In the genomic region with DNA sequence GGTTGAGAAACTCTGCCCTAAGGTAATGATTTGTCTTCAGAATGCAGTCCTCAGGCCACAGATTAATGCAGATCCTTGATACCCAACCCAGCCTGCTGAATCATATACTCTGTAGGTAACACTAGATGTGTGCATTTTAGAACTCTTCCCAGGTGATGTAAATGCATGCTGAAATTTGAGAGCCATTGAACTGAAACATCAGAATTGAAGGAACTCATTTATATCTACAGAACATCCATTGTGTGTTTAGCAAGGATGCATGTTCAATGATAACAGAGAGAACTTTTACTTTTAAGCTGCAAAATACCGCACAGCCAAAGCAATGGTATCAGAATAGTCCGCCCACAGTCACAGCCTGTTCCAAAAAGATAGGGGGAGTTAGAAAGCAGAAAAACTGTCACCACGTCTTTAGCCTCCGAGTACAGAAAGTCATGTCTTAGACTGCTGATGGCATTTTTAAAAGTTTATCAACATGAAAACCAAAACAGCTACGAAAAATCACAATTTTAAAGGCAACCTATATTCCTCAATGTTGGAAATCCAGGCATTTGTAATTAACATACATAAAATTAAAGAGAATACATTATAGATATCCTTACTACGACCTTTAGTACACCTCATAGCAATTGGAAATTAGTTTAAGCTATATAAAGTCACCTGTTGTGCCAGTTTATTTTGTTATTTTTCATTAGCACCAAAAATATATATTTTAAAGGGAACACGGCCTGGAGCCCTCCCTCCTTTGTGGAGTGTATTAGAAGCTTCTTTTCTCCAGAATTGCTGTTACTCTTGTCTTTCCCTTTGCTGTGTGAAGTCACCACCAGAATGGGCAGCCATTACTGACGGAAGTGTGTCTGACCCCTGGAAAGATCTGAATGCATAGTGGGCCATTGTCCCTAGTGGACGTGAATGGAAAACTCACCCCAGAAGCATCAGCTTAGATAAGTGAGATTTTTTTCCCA, we compare ENCODE assay signal across 1 cellular context.
TF ChIP-seq lines count a peak whose summit lies in the region.

No MANE protein-coding gene starts in this region.

TF ChIP-seq in K562, 482 proteins besides CTCF, POLR2A, EP300 and RAD21 (continued from another document and continues in another):
- TF ChIP-seq, protein P1, sequence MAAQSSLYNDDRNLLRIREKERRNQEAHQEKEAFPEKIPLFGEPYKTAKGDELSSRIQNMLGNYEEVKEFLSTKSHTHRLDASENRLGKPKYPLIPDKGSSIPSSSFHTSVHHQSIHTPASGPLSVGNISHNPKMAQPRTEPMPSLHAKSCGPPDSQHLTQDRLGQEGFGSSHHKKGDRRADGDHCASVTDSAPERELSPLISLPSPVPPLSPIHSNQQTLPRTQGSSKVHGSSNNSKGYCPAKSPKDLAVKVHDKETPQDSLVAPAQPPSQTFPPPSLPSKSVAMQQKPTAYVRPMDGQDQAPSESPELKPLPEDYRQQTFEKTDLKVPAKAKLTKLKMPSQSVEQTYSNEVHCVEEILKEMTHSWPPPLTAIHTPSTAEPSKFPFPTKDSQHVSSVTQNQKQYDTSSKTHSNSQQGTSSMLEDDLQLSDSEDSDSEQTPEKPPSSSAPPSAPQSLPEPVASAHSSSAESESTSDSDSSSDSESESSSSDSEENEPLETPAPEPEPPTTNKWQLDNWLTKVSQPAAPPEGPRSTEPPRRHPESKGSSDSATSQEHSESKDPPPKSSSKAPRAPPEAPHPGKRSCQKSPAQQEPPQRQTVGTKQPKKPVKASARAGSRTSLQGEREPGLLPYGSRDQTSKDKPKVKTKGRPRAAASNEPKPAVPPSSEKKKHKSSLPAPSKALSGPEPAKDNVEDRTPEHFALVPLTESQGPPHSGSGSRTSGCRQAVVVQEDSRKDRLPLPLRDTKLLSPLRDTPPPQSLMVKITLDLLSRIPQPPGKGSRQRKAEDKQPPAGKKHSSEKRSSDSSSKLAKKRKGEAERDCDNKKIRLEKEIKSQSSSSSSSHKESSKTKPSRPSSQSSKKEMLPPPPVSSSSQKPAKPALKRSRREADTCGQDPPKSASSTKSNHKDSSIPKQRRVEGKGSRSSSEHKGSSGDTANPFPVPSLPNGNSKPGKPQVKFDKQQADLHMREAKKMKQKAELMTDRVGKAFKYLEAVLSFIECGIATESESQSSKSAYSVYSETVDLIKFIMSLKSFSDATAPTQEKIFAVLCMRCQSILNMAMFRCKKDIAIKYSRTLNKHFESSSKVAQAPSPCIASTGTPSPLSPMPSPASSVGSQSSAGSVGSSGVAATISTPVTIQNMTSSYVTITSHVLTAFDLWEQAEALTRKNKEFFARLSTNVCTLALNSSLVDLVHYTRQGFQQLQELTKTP (IDR thresholded peaks at IDR 0.05; ENCODE audit: low read depth in 1 of 2, partially characterized antibody in 2 of 2) = peak; percentile 20 to 85
- TF ChIP-seq, protein P2, sequence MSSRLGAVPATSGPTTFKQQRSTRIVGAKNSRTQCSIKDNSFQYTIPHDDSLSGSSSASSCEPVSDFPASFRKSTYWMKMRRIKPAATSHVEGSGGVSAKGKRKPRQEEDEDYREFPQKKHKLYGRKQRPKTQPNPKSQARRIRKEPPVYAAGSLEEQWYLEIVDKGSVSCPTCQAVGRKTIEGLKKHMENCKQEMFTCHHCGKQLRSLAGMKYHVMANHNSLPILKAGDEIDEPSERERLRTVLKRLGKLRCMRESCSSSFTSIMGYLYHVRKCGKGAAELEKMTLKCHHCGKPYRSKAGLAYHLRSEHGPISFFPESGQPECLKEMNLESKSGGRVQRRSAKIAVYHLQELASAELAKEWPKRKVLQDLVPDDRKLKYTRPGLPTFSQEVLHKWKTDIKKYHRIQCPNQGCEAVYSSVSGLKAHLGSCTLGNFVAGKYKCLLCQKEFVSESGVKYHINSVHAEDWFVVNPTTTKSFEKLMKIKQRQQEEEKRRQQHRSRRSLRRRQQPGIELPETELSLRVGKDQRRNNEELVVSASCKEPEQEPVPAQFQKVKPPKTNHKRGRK (tag; IDR thresholded peaks at IDR 0.05) = no peak
- no peak for TF ChIP-seq SIRT6 (IDR thresholded peaks at IDR 0.05; ENCODE audit: low read depth, low read length)
- TF ChIP-seq, protein P3, sequence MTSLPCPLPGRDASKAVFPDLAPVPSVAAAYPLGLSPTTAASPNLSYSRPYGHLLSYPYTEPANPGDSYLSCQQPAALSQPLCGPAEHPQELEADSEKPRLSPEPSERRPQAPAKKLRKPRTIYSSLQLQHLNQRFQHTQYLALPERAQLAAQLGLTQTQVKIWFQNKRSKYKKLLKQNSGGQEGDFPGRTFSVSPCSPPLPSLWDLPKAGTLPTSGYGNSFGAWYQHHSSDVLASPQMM (CRISPR knock-in tag; IDR thresholded peaks at IDR 0.05) = no peak
- TF ChIP-seq NFATC3 (IDR thresholded peaks at IDR 0.05) = peak; percentile 89
- TF ChIP-seq HMGN3 (IDR thresholded peaks at IDR 0.05; ENCODE audit: borderline replicate concordance, extremely low read depth, insufficient read length, low read depth, low read length) = no peak
- TF ChIP-seq, protein P4, sequence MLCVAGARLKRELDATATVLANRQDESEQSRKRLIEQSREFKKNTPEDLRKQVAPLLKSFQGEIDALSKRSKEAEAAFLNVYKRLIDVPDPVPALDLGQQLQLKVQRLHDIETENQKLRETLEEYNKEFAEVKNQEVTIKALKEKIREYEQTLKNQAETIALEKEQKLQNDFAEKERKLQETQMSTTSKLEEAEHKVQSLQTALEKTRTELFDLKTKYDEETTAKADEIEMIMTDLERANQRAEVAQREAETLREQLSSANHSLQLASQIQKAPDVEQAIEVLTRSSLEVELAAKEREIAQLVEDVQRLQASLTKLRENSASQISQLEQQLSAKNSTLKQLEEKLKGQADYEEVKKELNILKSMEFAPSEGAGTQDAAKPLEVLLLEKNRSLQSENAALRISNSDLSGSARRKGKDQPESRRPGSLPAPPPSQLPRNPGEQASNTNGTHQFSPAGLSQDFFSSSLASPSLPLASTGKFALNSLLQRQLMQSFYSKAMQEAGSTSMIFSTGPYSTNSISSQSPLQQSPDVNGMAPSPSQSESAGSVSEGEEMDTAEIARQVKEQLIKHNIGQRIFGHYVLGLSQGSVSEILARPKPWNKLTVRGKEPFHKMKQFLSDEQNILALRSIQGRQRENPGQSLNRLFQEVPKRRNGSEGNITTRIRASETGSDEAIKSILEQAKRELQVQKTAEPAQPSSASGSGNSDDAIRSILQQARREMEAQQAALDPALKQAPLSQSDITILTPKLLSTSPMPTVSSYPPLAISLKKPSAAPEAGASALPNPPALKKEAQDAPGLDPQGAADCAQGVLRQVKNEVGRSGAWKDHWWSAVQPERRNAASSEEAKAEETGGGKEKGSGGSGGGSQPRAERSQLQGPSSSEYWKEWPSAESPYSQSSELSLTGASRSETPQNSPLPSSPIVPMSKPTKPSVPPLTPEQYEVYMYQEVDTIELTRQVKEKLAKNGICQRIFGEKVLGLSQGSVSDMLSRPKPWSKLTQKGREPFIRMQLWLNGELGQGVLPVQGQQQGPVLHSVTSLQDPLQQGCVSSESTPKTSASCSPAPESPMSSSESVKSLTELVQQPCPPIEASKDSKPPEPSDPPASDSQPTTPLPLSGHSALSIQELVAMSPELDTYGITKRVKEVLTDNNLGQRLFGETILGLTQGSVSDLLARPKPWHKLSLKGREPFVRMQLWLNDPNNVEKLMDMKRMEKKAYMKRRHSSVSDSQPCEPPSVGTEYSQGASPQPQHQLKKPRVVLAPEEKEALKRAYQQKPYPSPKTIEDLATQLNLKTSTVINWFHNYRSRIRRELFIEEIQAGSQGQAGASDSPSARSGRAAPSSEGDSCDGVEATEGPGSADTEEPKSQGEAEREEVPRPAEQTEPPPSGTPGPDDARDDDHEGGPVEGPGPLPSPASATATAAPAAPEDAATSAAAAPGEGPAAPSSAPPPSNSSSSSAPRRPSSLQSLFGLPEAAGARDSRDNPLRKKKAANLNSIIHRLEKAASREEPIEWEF (CRISPR knock-in tag; IDR thresholded peaks at IDR 0.05) = no peak
- TF ChIP-seq HLTF (IDR thresholded peaks at IDR 0.05) = peak; percentile 87; the same call in 1 of the 2 replicates
- peak; percentile 68 for TF ChIP-seq TRIM28 (IDR thresholded peaks at IDR 0.05)
- TF ChIP-seq KHSRP (IDR thresholded peaks at IDR 0.05) = peak; percentile 79; the same call in 1 of the 2 replicates
- TF ChIP-seq COPS2 (conservative IDR thresholded peaks at IDR 0.05) = no peak
- TF ChIP-seq, protein P5, sequence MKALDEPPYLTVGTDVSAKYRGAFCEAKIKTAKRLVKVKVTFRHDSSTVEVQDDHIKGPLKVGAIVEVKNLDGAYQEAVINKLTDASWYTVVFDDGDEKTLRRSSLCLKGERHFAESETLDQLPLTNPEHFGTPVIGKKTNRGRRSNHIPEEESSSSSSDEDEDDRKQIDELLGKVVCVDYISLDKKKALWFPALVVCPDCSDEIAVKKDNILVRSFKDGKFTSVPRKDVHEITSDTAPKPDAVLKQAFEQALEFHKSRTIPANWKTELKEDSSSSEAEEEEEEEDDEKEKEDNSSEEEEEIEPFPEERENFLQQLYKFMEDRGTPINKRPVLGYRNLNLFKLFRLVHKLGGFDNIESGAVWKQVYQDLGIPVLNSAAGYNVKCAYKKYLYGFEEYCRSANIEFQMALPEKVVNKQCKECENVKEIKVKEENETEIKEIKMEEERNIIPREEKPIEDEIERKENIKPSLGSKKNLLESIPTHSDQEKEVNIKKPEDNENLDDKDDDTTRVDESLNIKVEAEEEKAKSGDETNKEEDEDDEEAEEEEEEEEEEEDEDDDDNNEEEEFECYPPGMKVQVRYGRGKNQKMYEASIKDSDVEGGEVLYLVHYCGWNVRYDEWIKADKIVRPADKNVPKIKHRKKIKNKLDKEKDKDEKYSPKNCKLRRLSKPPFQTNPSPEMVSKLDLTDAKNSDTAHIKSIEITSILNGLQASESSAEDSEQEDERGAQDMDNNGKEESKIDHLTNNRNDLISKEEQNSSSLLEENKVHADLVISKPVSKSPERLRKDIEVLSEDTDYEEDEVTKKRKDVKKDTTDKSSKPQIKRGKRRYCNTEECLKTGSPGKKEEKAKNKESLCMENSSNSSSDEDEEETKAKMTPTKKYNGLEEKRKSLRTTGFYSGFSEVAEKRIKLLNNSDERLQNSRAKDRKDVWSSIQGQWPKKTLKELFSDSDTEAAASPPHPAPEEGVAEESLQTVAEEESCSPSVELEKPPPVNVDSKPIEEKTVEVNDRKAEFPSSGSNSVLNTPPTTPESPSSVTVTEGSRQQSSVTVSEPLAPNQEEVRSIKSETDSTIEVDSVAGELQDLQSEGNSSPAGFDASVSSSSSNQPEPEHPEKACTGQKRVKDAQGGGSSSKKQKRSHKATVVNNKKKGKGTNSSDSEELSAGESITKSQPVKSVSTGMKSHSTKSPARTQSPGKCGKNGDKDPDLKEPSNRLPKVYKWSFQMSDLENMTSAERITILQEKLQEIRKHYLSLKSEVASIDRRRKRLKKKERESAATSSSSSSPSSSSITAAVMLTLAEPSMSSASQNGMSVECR (CRISPR knock-in tag; IDR thresholded peaks at IDR 0.05) = no peak
- peak; percentile 82; the same call in 1 of the 2 replicates for TF ChIP-seq BRD4 (IDR thresholded peaks at IDR 0.05)
- no peak for TF ChIP-seq HIVEP1 (CRISPR knock-in tag; IDR thresholded peaks at IDR 0.05)
- TF ChIP-seq ZBTB17 (CRISPR knock-in tag; IDR thresholded peaks at IDR 0.05) = no peak
- peak; percentile 28; the same call in 1 of the 2 replicates for TF ChIP-seq DMBX1 (CRISPR knock-in tag; IDR thresholded peaks at IDR 0.05; ENCODE audit: borderline replicate concordance)
- TF ChIP-seq, protein P6, sequence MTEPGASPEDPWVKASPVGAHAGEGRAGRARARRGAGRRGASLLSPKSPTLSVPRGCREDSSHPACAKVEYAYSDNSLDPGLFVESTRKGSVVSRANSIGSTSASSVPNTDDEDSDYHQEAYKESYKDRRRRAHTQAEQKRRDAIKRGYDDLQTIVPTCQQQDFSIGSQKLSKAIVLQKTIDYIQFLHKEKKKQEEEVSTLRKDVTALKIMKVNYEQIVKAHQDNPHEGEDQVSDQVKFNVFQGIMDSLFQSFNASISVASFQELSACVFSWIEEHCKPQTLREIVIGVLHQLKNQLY (CRISPR knock-in tag; conservative IDR thresholded peaks at IDR 0.05) = no peak
- no peak for TF ChIP-seq NFYB (IDR thresholded peaks at IDR 0.05; ENCODE audit: extremely low read depth, insufficient read length)
- TF ChIP-seq, protein P7, sequence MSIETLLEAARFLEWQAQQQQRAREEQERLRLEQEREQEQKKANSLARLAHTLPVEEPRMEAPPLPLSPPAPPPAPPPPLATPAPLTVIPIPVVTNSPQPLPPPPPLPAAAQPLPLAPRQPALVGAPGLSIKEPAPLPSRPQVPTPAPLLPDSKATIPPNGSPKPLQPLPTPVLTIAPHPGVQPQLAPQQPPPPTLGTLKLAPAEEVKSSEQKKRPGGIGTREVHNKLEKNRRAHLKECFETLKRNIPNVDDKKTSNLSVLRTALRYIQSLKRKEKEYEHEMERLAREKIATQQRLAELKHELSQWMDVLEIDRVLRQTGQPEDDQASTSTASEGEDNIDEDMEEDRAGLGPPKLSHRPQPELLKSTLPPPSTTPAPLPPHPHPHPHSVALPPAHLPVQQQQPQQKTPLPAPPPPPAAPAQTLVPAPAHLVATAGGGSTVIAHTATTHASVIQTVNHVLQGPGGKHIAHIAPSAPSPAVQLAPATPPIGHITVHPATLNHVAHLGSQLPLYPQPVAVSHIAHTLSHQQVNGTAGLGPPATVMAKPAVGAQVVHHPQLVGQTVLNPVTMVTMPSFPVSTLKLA (conservative IDR thresholded peaks at IDR 0.05) = peak; percentile 59 to 79; a peak in 3 of 4 replicates
- TF ChIP-seq, protein P8, sequence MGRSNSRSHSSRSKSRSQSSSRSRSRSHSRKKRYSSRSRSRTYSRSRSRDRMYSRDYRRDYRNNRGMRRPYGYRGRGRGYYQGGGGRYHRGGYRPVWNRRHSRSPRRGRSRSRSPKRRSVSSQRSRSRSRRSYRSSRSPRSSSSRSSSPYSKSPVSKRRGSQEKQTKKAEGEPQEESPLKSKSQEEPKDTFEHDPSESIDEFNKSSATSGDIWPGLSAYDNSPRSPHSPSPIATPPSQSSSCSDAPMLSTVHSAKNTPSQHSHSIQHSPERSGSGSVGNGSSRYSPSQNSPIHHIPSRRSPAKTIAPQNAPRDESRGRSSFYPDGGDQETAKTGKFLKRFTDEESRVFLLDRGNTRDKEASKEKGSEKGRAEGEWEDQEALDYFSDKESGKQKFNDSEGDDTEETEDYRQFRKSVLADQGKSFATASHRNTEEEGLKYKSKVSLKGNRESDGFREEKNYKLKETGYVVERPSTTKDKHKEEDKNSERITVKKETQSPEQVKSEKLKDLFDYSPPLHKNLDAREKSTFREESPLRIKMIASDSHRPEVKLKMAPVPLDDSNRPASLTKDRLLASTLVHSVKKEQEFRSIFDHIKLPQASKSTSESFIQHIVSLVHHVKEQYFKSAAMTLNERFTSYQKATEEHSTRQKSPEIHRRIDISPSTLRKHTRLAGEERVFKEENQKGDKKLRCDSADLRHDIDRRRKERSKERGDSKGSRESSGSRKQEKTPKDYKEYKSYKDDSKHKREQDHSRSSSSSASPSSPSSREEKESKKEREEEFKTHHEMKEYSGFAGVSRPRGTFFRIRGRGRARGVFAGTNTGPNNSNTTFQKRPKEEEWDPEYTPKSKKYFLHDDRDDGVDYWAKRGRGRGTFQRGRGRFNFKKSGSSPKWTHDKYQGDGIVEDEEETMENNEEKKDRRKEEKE (IDR thresholded peaks at IDR 0.05; ENCODE audit: borderline replicate concordance in 1 of 2, control insufficient read depth in 1 of 2, low read depth in 2 of 2, low read length in 1 of 2) = no peak; a peak in 2 of 4 replicates
- TF ChIP-seq ZFPM2 (CRISPR knock-in tag; IDR thresholded peaks at IDR 0.05) = no peak
- peak; percentile 27; the same call in 1 of the 2 replicates for TF ChIP-seq L3MBTL2 (IDR thresholded peaks at IDR 0.05)
- no peak for TF ChIP-seq SRSF7 (optimal IDR thresholded peaks at IDR 0.05; ENCODE audit: low read depth, low read length)
- peak; percentile 37; the same call in 1 of the 2 replicates for TF ChIP-seq NR2C1 (IDR thresholded peaks at IDR 0.05)
- peak; percentile 79 for TF ChIP-seq NR2C1 (tag; IDR thresholded peaks at IDR 0.05)
